In the genomic region with DNA sequence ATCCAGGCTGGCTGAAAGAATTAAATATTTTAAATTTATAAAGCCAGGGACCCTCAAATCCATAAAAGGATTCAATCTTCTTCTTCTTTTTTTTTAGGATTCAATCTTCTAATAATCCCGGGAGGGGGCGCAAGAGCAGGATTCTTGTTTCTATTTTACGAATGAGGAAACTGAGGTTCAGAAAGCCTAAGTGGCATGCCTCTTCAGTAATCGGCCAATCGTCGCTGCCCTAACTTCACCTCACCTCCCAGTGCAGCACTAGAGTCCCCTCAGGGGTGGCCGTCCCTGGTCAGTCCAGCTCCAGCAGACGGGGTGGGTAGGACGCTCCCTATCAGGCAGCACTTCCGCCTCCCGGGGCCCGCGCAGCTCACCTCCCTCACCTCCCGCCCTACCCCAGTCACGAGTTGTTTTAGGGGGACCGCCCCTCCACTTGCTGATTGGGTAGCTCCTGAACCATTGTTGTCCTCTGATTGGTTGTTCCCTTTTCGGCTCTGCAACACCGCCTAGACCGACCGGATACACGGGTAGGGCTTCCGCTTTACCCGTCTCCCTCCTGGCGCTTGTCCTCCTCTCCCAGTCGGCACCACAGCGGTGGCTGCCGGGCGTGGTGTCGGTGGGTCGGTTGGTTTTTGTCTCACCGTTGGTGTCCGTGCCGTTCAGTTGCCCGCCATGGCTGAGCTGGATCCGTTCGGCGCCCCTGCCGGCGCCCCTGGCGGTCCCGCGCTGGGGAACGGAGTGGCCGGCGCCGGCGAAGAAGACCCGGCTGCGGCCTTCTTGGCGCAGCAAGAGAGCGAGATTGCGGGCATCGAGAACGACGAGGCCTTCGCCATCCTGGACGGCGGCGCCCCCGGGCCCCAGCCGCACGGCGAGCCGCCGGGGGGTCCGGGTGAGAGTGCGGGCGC, we compare ENCODE assay signal across 8 cellular contexts. TPM values are rescaled to one million over a fixed set of nuclear protein-coding genes. Genes with fewer than 3 reads are reported as not detected.
DNase-seq lines count a peak whose midpoint lies in the region; TF ChIP-seq lines count a peak whose summit lies in the region.

A gene with protein sequence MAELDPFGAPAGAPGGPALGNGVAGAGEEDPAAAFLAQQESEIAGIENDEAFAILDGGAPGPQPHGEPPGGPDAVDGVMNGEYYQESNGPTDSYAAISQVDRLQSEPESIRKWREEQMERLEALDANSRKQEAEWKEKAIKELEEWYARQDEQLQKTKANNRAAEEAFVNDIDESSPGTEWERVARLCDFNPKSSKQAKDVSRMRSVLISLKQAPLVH (plus strand): TSS at position 534 of the 902 bp plus-strand sequence. CDS start 136 bp downstream, at position 670.

- TF ChIP-seq POLR2A in esophagus squamous epithelium (IDR thresholded peaks at IDR 0.05), result peak in 3 of 4 donors; percentile 82 to 92 (median 92)

- WGBS in GM23248 (ENCODE audit: low coverage in 1 of 2, low lambda C conversion rate in 2 of 2, missing lambda C conversion rate in 2 of 2), 2 experiments, result 0 to 1% methylated on average over 66 to 67 of the region's 68 CpGs
- 0% methylated on average over 9 to 18 of the region's 68 CpGs for WGBS in esophagus squamous epithelium, 2 donors

- intact Hi-C loops in esophagus squamous epithelium (cut with DNase I), result no loop called here

- H3K27ac ChIP-seq in GM23248 (peak within 1 kb of the TSS; percentile 66), esophagus squamous epithelium (peak within 1 kb of the TSS; percentile 86 to 95 (median 94))

- no peaks in the 10 kb centered on the region for H3K27me3 ChIP-seq in GM23248 (replicated peaks; ENCODE audit: insufficient read depth)
- H3K27me3 ChIP-seq in esophagus squamous epithelium, result no peaks in the 10 kb centered on the region

- H3K79me2 ChIP-seq in GM23248 (ENCODE audit: insufficient read depth), result peaks cover 49% of the 10 kb centered on the region

- no peaks in the 10 kb centered on the region for H3K36me3 ChIP-seq in GM23248 (ENCODE audit: low read depth)
- peaks cover 0 to 11% (median 0%) of the 10 kb centered on the region in 3 donors for H3K36me3 ChIP-seq in esophagus squamous epithelium

- peak within 1 kb of the TSS; percentile 99 for H3K4me2 ChIP-seq in GM23248 (ENCODE audit: unreplicated experiment)

- H3K4me1 ChIP-seq in GM23248 (ENCODE audit: insufficient read depth) (peaks cover 52% of the 10 kb centered on the region), esophagus squamous epithelium (peaks cover 27 to 47% (median 36%) of the 10 kb centered on the region in 3 donors)

- peak; percentile 26 to 60 (median 58) for TF ChIP-seq CTCF in esophagus squamous epithelium (IDR thresholded peaks at IDR 0.05)

- peaks cover 21% of the 10 kb centered on the region for H4K20me1 ChIP-seq in GM23248 (ENCODE audit: insufficient read depth)

- in situ Hi-C loops in GM23248 (cut with MboI), result no loop called here

- no peaks in the 10 kb centered on the region for H3K9me3 ChIP-seq in GM23248 (ENCODE audit: low read depth)
- no peaks in the 10 kb centered on the region for H3K9me3 ChIP-seq in esophagus squamous epithelium

- peaks cover 30% of the 10 kb centered on the region for H3F3A ChIP-seq in GM23248 (ENCODE audit: insufficient read depth)

- H3K9ac ChIP-seq in GM23248, result peak within 1 kb of the TSS; percentile 90

- DNase-seq in EH (ENCODE audit: low read depth) (peak; percentile 100), GM23248 (peak; percentile 99), Kasumi-1 (lab: John Stamatoyannopoulos, UW) (peak; percentile 99), RKO (ENCODE audit: low spot score) (peak; percentile 99), activated T-helper 1 cell treated with Interleukin-2 at 50 U/mL for 16 hours (ENCODE audit: low read depth) (peak; percentile 88), esophagus squamous epithelium (lab: John Stamatoyannopoulos, UW) (peak; percentile 86), myocyte (ENCODE audit: low read depth) (peak; percentile 100)
- peak; percentile 89 to 95 for DNase-seq in stimulated activated CD8-positive, alpha-beta memory T cell treated with anti-CD3 and anti-CD28 coated beads, Interleukin-7, amount 100 ng/mL, for 48 hours (ENCODE audit: extremely low read depth in 1 of 2, low read depth in 1 of 2)

- H3K4me3 ChIP-seq in GM23248 (peak within 1 kb of the TSS; percentile 93), esophagus squamous epithelium (peak within 1 kb of the TSS; percentile 65 to 98 (median 71))

- H2AFZ ChIP-seq in GM23248, result peak within 1 kb of the TSS; percentile 81

- no peaks in the 10 kb centered on the region for H3K9me2 ChIP-seq in GM23248 (ENCODE audit: insufficient read depth)

RNA-seq across cellular contexts. Expression of the gene that starts here (rescaled TPM):
- total RNA-seq in GM23248 (2014; rRNA removed; shearing (Covaris generic)), result 230 and 240 TPM in 2 replicates
- polyA plus RNA-seq in GM23248 (2016; fragmentation: Nextera tagmentation; extraction: Ambion mirVana), result 218 and 229 TPM in 2 replicates
- total RNA-seq in esophagus squamous epithelium (100 to 1,000 TPM; 165 to 215 (median 167) TPM), myocyte (186 and 193 TPM in 2 replicates)
- 251 TPM for polyA plus RNA-seq in myocyte (2012)

Comparison
In these comparisons a context has a peak if more than half of its experiments do, and no peak if none do; other contexts are left out.
1. Peak in every context shown above with its lines: DNase-seq, H3K4me3 ChIP-seq and H3K27ac ChIP-seq.